Comparison of ENCODE assay signal across 10 cellular contexts in the genomic region with DNA sequence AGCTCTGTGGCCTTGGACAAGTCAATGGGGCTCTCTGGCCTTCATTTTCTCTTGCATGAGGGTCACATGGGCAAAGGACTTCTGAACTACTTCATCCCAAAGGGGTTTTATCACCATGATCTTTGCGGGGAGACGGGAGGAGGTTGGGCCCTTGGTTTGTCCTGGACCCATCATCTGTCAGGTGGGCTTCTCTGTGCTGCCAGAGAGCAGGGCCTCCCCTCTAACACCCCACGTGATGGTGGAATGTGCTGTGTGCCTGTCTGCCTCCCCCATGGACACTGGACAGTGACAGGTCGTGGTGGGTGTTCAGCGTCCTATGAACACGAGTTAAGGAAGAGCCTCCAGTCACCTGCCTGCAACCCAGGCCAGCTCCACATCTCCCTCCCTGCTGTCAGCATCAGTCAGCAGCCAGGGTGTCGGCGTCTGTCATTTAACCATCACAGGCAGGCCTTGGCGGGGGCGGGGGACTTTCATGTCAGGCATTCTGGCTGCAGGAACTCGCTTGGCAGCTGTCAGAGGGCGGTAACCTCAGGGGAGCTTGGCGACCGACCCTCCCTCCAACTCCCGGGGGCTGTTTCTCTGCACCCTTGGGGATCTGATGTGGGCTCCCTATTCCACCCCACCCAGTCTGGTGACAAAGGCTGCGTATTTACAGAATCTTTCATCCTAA. TPM values are rescaled to one million over a fixed set of nuclear protein-coding genes. Genes with fewer than 3 reads are reported as not detected.
DNase-seq lines count a peak whose midpoint lies in the region; ATAC-seq, FAIRE-seq and TF ChIP-seq lines count a peak whose summit lies in the region.
"Had no signal": no experiment of that assay in that cellular context is flagged by ENCODE, and none has a peak within 500 bp of the region (broad histone marks: within the 10 kb centered on the region; RNA-seq: fewer than 3 reads in every experiment).

No MANE protein-coding gene starts in this region.

- peaks cover 34% of the 10 kb centered on the region for H3K79me2 ChIP-seq in GM12878 (ENCODE audit: control insufficient read depth, insufficient read depth, low read length)

- in situ Hi-C loops in GM18951 (cut with MboI; ENCODE audit: low sequenced_read_pairs, unreplicated experiment), result no loop called here
- in situ Hi-C loops in GM12878 (cut with MboI), result no loop called here

- H4K20me1 ChIP-seq in GM12878 (ENCODE audit: control insufficient read depth, insufficient read depth), result no peaks in the 10 kb centered on the region

- ATAC-seq in GM12878 (no peak), GM18519 (IDR thresholded peaks at IDR 0.05; ENCODE audit: low FRiP score, unreplicated experiment) (no peak), GM18867 (IDR thresholded peaks at IDR 0.05; ENCODE audit: unreplicated experiment) (no peak)

- H2AFZ ChIP-seq in GM12878 (ENCODE audit: control insufficient read depth, low read depth, low read length), result no peak overlapping the region

- H3K4me3 ChIP-seq in GM12878, result no peak overlapping the region

- RAD21 ChIA-PET in GM12878 (lab: Charles Lee; ENCODE audit: unreplicated experiment), result interaction anchor here (0.9 to 1.4 kb wide), 2 partner anchors 8 to 51 kb away, joined by 3 read pairs; no protein-coding TSS in a partner anchor

- H3K27ac ChIP-seq in GM12878 (ENCODE audit: control insufficient read depth, insufficient read depth), result no peak overlapping the region

- H3K4me1 ChIP-seq in GM12878 (ENCODE audit: control insufficient read depth, insufficient read depth, low read length), result peaks cover 27% of the 10 kb centered on the region

- H3K9me3 ChIP-seq in GM12878 (replicated peaks; ENCODE audit: control insufficient read depth, insufficient read depth, low read length), result no peaks in the 10 kb centered on the region

- H3K9ac ChIP-seq in GM12878 (ENCODE audit: control insufficient read depth, insufficient read depth, low read length), result no peak overlapping the region

- H3K36me3 ChIP-seq in GM12878 (ENCODE audit: control insufficient read depth in 2 of 2, insufficient read depth in 2 of 2, low read length in 1 of 2), result no peaks in the 10 kb centered on the region

- no peaks in the 10 kb centered on the region for H3K27me3 ChIP-seq in GM12878 (replicated peaks in 1 of 2; ENCODE audit: control insufficient read depth in 2 of 2, insufficient read depth in 2 of 2, low read length in 1 of 2)

- peak overlapping the region; percentile 68 for H3K4me2 ChIP-seq in GM12878 (ENCODE audit: control insufficient read depth, insufficient read depth)

- no peak for TF ChIP-seq CTCF in GM12878 (IDR thresholded peaks at IDR 0.05 in 2 of 3, conservative IDR thresholded peaks at IDR 0.05 in 1 of 3; ENCODE audit: control insufficient read depth in 2 of 3, extremely low read depth in 1 of 3, insufficient read depth in 1 of 3, low read depth in 3 of 3, low read length in 3 of 3)

- 36% methylated on average over 16 of the region's 16 CpGs for WGBS in GM12878 (ENCODE audit: insufficient coverage, insufficient replicate concordance, low lambda C conversion rate, missing lambda C conversion rate)

- peak; percentile 79 to 80 for DNase-seq in activated CD4-positive, alpha-beta T cell treated with anti-CD3 and anti-CD28 coated beads for 4 hours
- no peak for DNase-seq in GM12878 (ENCODE audit: low read depth, low spot score)
- peak in 2 of 3 donors; percentile 34 to 64 for DNase-seq in stimulated activated CD4-positive, alpha-beta T cell treated with anti-CD3 and anti-CD28 coated beads, TNF-alpha, amount 100 ng/mL, for 1 hour (ENCODE audit: low read depth in 3 of 3, low spot score in 1 of 3)
- no peak for DNase-seq in GDM1 (lab: John Stamatoyannopoulos, UW)
- no peak for DNase-seq in SHP77 treated with DMSO at 0.1 percent for 48 hours (lab: John Stamatoyannopoulos, UW)
- DNase-seq: NCI-H226, retina had no signal

- intact Hi-C loops in GM12878 (cut with micrococcal nuclease; ENCODE audit: unreplicated experiment), result loop anchor here (10.0 kb wide), 1 partner anchor 914 kb away; a partner anchor contains a TSS

- SMC1A ChIA-PET in GM12878 (lab: Charles Lee; ENCODE audit: uncharacterized antibody, unreplicated experiment), result interaction anchor here (1.2 to 2.0 kb wide), 2 partner anchors 11 to 59 kb away, joined by 3 to 5 read pairs; no protein-coding TSS in a partner anchor

- CTCF ChIA-PET in GM12878 (lab: Yijun Ruan, JAX), result interaction anchor here (1.0 to 7.5 kb wide), 3 partner anchors 8 to 34 kb away, joined by 4 to 42 read pairs (median 4); no protein-coding TSS in a partner anchor

- no peak for FAIRE-seq in GM12878 (lab: Jason Lieb, UNC)

- no peak for TF ChIP-seq EP300 in GM12878 (IDR thresholded peaks at IDR 0.05; ENCODE audit: borderline replicate concordance in 1 of 2, control insufficient read depth in 1 of 2, low read depth in 2 of 2, low read length in 2 of 2)

- no TSS peak for BruUV-seq in GM12878 (replicated peaks; lab: Mats Ljungman, UMichigan)

- POLR2A ChIA-PET in GM12878 (lab: Charles Lee), result interaction anchor here (0.6 to 3.3 kb wide), 7 partner anchors 9 to 743 kb away, joined by 3 to 15 read pairs (median 3); a partner anchor contains a TSS

- no peak for TF ChIP-seq RAD21 in GM12878 (IDR thresholded peaks at IDR 0.05; ENCODE audit: insufficient read depth, low read depth, low read length)

- peak; percentile 29 for TF ChIP-seq POLR2A in GM18951 (IDR thresholded peaks at IDR 0.05; ENCODE audit: extremely low read depth, insufficient read depth, insufficient read length)
- TF ChIP-seq POLR2A in GM12878 (IDR thresholded peaks at IDR 0.05; ENCODE audit: low read depth, low read length), result 0 out of 2 replicates have a peak, but pooled peaks have one; percentile 22

RNA-seq across cellular contexts. Expression of a gene that starts 2.6 kb away (rescaled TPM):
- total RNA-seq in GM12878 (2013; cell fraction: nucleolus; rRNA removed), result 163 and 168 TPM in 2 replicates
- 69.8 and 87.5 TPM in 2 replicates for total RNA-seq in GM12878 (2014; rRNA removed)
- total RNA-seq in GM12878 (2014; rRNA removed; fragmentation: Illumina TruSeq; extraction: Trizol), result 30.6 and 33.1 TPM in 2 replicates
- total RNA-seq in GM12878 (2021), result 93.4 and 107 TPM in 2 replicates
- polyA plus RNA-seq in GM12878 (2011; ENCODE audit: low read depth), result 26.3 TPM
- 18.6 and 38.7 TPM in 2 replicates for polyA plus RNA-seq in GM12878 (2011; rRNA removed)
- 48.0 and 68.9 TPM in 2 replicates for polyA plus RNA-seq in GM12878 (2011; cell fraction: cytosol; rRNA removed)
- polyA plus RNA-seq in GM12878 (2011; cell fraction: nucleus; rRNA removed), result 156 and 202 TPM in 2 replicates
- 56.9 and 62.2 TPM in 2 replicates for polyA plus RNA-seq in GM12878 (2012)
- 8.7 and 26.2 TPM in 2 replicates for polyA plus RNA-seq in GM12878 (2014; fragmentation: Illumina TruSeq; extraction: Trizol)
- under 1 TPM; 0.18 to 0.95 TPM for polyA plus RNA-seq in GM12878 (2014; fragmentation: Nextera tagmentation; extraction: Ambion mirVana)
- polyA plus RNA-seq in GM12878 (2014; rRNA removed), result 78.0 and 103 TPM in 2 replicates
- 10 to 100 TPM; 10.4 to 40.8 TPM for polyA plus RNA-seq in GM12878 (2016; fragmentation: Nextera tagmentation; extraction: Ambion mirVana)
- 49.2 and 105 TPM in 2 replicates for polyA minus RNA-seq in GM12878 (2011; rRNA and poly(A)+ RNA removed)
- polyA minus RNA-seq in GM12878 (2011; cell fraction: cytosol; rRNA and poly(A)+ RNA removed), result 31.7 and 37.9 TPM in 2 replicates
- 52.8 and 89.5 TPM in 2 replicates for polyA minus RNA-seq in GM12878 (2011; cell fraction: nucleus; rRNA and poly(A)+ RNA removed)

RNA-seq across cellular contexts. Expression of a gene that starts 35.5 kb away (rescaled TPM):
- 2.8 and 4.9 TPM in 2 replicates for total RNA-seq in GM12878 (2013; cell fraction: nucleolus; rRNA removed)
- total RNA-seq in GM12878 (2014; rRNA removed) (6.6 and 7.0 TPM in 2 replicates), GM12878 (2014; rRNA removed; fragmentation: Illumina TruSeq; extraction: Trizol) (4.7 and 5.3 TPM in 2 replicates), GM12878 (2021) (5.1 and 6.3 TPM in 2 replicates)
- 2.8 TPM for polyA plus RNA-seq in GM12878 (2011; ENCODE audit: low read depth)
- polyA plus RNA-seq in GM12878 (2011; rRNA removed) (3.9 and 4.5 TPM in 2 replicates), GM12878 (2014; fragmentation: Illumina TruSeq; extraction: Trizol) (3.5 and 8.0 TPM in 2 replicates), GM12878 (2014; fragmentation: Nextera tagmentation; extraction: Ambion mirVana) (under 1 TPM in 1 of 2 experiments, not detected in 1; 0.35 TPM), GM12878 (2014; rRNA removed) (8.5 and 8.9 TPM in 2 replicates), GM12878 (2016; fragmentation: Nextera tagmentation; extraction: Ambion mirVana) (1 to 10 TPM; 6.3 to 7.8 TPM)
- 7.1 and 8.4 TPM in 2 replicates for polyA plus RNA-seq in GM12878 (2011; cell fraction: cytosol; rRNA removed)
- 3.3 and 5.9 TPM in 2 replicates for polyA plus RNA-seq in GM12878 (2011; cell fraction: nucleus; rRNA removed)
- polyA plus RNA-seq in GM12878 (2012), result 6.4 and 7.2 TPM in 2 replicates
- 3.1 and 4.8 TPM in 2 replicates for polyA minus RNA-seq in GM12878 (2011; rRNA and poly(A)+ RNA removed)
- 1.6 and 1.8 TPM in 2 replicates for polyA minus RNA-seq in GM12878 (2011; cell fraction: cytosol; rRNA and poly(A)+ RNA removed)
- polyA minus RNA-seq in GM12878 (2011; cell fraction: nucleus; rRNA and poly(A)+ RNA removed), result 0.97 and 1.7 TPM in 2 replicates

RNA-seq across cellular contexts. Expression of a gene that starts 52.7 kb away (rescaled TPM):
- total RNA-seq in GM12878 (2013; cell fraction: nucleolus; rRNA removed), result 156 and 196 TPM in 2 replicates
- total RNA-seq in GM12878 (2014; rRNA removed), result 33.8 and 39.1 TPM in 2 replicates
- total RNA-seq in GM12878 (2014; rRNA removed; fragmentation: Illumina TruSeq; extraction: Trizol), result 20.6 and 20.8 TPM in 2 replicates
- 55.7 and 63.1 TPM in 2 replicates for total RNA-seq in GM12878 (2021)
- 25.3 TPM for polyA plus RNA-seq in GM12878 (2011; ENCODE audit: low read depth)
- polyA plus RNA-seq in GM12878 (2011; rRNA removed), result 28.0 and 47.0 TPM in 2 replicates
- polyA plus RNA-seq in GM12878 (2011; cell fraction: cytosol; rRNA removed), result 32.9 and 43.9 TPM in 2 replicates
- 185 and 188 TPM in 2 replicates for polyA plus RNA-seq in GM12878 (2011; cell fraction: nucleus; rRNA removed)
- polyA plus RNA-seq in GM12878 (2012), result 37.0 and 38.4 TPM in 2 replicates
- polyA plus RNA-seq in GM12878 (2014; fragmentation: Illumina TruSeq; extraction: Trizol), result 16.6 and 39.2 TPM in 2 replicates
- polyA plus RNA-seq in GM12878 (2014; fragmentation: Nextera tagmentation; extraction: Ambion mirVana), result 1 to 10 TPM in 1 of 2 experiments, under 1 TPM in 1; 0.89 to 1.9 TPM
- 46.2 and 57.3 TPM in 2 replicates for polyA plus RNA-seq in GM12878 (2014; rRNA removed)
- 10 to 100 TPM; 25.7 to 29.3 TPM for polyA plus RNA-seq in GM12878 (2016; fragmentation: Nextera tagmentation; extraction: Ambion mirVana)
- 56.7 and 73.3 TPM in 2 replicates for polyA minus RNA-seq in GM12878 (2011; rRNA and poly(A)+ RNA removed)
- polyA minus RNA-seq in GM12878 (2011; cell fraction: cytosol; rRNA and poly(A)+ RNA removed), result 15.3 and 19.2 TPM in 2 replicates
- 76.4 and 113 TPM in 2 replicates for polyA minus RNA-seq in GM12878 (2011; cell fraction: nucleus; rRNA and poly(A)+ RNA removed)

RNA-seq across cellular contexts. Expression of a gene that starts 57.7 kb away (rescaled TPM):
- total RNA-seq in GM12878 (2013; cell fraction: nucleolus; rRNA removed), result 42.3 and 42.8 TPM in 2 replicates
- total RNA-seq in GM12878 (2014; rRNA removed) (50.4 and 65.1 TPM in 2 replicates), GM12878 (2014; rRNA removed; fragmentation: Illumina TruSeq; extraction: Trizol) (37.1 and 37.9 TPM in 2 replicates), GM12878 (2021) (48.1 and 53.4 TPM in 2 replicates)
- 24.6 TPM for polyA plus RNA-seq in GM12878 (2011; ENCODE audit: low read depth)
- polyA plus RNA-seq in GM12878 (2011; rRNA removed) (47.4 and 54.6 TPM in 2 replicates), GM12878 (2014; fragmentation: Illumina TruSeq; extraction: Trizol) (43.9 and 48.6 TPM in 2 replicates), GM12878 (2014; fragmentation: Nextera tagmentation; extraction: Ambion mirVana) (10 to 100 TPM; 11.9 to 15.9 TPM), GM12878 (2014; rRNA removed) (50.0 and 50.8 TPM in 2 replicates), GM12878 (2016; fragmentation: Nextera tagmentation; extraction: Ambion mirVana) (1 to 10 TPM; 6.2 to 7.8 TPM)
- polyA plus RNA-seq in GM12878 (2011; cell fraction: cytosol; rRNA removed), result 70.1 and 74.6 TPM in 2 replicates
- polyA plus RNA-seq in GM12878 (2011; cell fraction: nucleus; rRNA removed), result 35.7 and 38.5 TPM in 2 replicates
- 33.3 and 35.5 TPM in 2 replicates for polyA plus RNA-seq in GM12878 (2012)
- 46.8 and 52.2 TPM in 2 replicates for polyA minus RNA-seq in GM12878 (2011; rRNA and poly(A)+ RNA removed)
- polyA minus RNA-seq in GM12878 (2011; cell fraction: cytosol; rRNA and poly(A)+ RNA removed), result 24.2 and 27.9 TPM in 2 replicates
- 11.6 and 18.6 TPM in 2 replicates for polyA minus RNA-seq in GM12878 (2011; cell fraction: nucleus; rRNA and poly(A)+ RNA removed)

Comparison
In these comparisons a context has a peak if more than half of its experiments do, and no peak if none do; other contexts are left out.
1. DNase-seq: peak in activated CD4-positive, alpha-beta T cell treated with anti-CD3 and anti-CD28 coated beads for 4 hours (2 of 2) and stimulated activated CD4-positive, alpha-beta T cell treated with anti-CD3 and anti-CD28 coated beads, TNF-alpha, amount 100 ng/mL, for 1 hour (2 of 3); none in GM12878 (single experiment), GDM1 (single experiment) and SHP77 treated with DMSO at 0.1 percent for 48 hours (single experiment).